Comparison of ENCODE assay signal across 8 cellular contexts in genomic region chr11:130449996-130450419, GRCh38. TPM values are rescaled to one million over a fixed set of nuclear protein-coding genes. Genes with fewer than 3 reads are reported as not detected.
DNase-seq lines count a peak whose midpoint lies in the region; ATAC-seq, FAIRE-seq and TF ChIP-seq lines count a peak whose summit lies in the region.

No MANE protein-coding gene starts in this region.

- no CpG with 5 or more reads among the region's 29 CpGs for WGBS in trophoblast cell (ENCODE audit: extremely low coverage, insufficient coverage, insufficient read length)

- H3K4me2 ChIP-seq in trophoblast cell (ENCODE audit: low read length) = peak overlapping the region; percentile 73

- H3K9ac ChIP-seq in trophoblast cell (ENCODE audit: low read length) = no peak overlapping the region

- no peak overlapping the region for H3K14ac ChIP-seq in trophoblast cell (ENCODE audit: low read length)

- TF ChIP-seq CTCF in D721Med (IDR thresholded peaks at IDR 0.05; ENCODE audit: insufficient read depth, missing control alignments) = peak; percentile 42

- DNase-seq in D721Med (ENCODE audit: insufficient read length, low spot score) (no peak), left cardiac atrium (peak; percentile 91), trophoblast cell (peak; percentile 14 to 19), COR-L47 (lab: John Stamatoyannopoulos, UW) (no peak)
- DNase-seq in activated naive CD8-positive, alpha-beta T cell treated with anti-CD3 and anti-CD28 coated beads for 36 hours = no peak

- no peak overlapping the region for H3K23ac ChIP-seq in trophoblast cell (ENCODE audit: low read length)

- no peak overlapping the region for H3K4ac ChIP-seq in trophoblast cell (ENCODE audit: low read depth, low read length)

- no peaks in the 10 kb centered on the region for H3K9me3 Mint-ChIP-seq in activated naive CD8-positive, alpha-beta T cell treated with anti-CD3 and anti-CD28 coated beads for 36 hours

- intact Hi-C loops in left cardiac atrium (cut with DNase I) = loop anchor here in 1 of 2 donors (5.0 to 10.0 kb wide), 3 partner anchors 202 to 377 kb away; no protein-coding TSS in a partner anchor

- peaks cover 28% of the 10 kb centered on the region for H3K27me3 ChIP-seq in trophoblast cell (ENCODE audit: insufficient read depth, low read length)

- H4K12ac ChIP-seq in trophoblast cell (ENCODE audit: low read depth, low read length) = no peak overlapping the region

- FAIRE-seq in D721Med (lab: Jason Lieb, UNC) = no peak

- no peak overlapping the region for H2BK5ac ChIP-seq in trophoblast cell (ENCODE audit: low read depth, low read length, poor library complexity)

- ATAC-seq in left cardiac atrium (peak; percentile 72 to 77), HG03432 (IDR thresholded peaks at IDR 0.05; ENCODE audit: unreplicated experiment) (no peak), HG02588 (IDR thresholded peaks at IDR 0.05; ENCODE audit: unreplicated experiment) (no peak), HG03108 (IDR thresholded peaks at IDR 0.05; ENCODE audit: unreplicated experiment) (no peak)

- peaks cover 0 to 21% of the 10 kb centered on the region in 2 experiments for H3K4me1 ChIP-seq in trophoblast cell (ENCODE audit: control insufficient read depth in 1 of 2, insufficient read depth in 2 of 2, low read length in 2 of 2)

- H3K36me3 Mint-ChIP-seq in activated naive CD8-positive, alpha-beta T cell treated with anti-CD3 and anti-CD28 coated beads for 36 hours = no peaks in the 10 kb centered on the region

- H3K79me1 ChIP-seq in trophoblast cell (ENCODE audit: low read length) = no peaks in the 10 kb centered on the region

- H4K91ac ChIP-seq in trophoblast cell (ENCODE audit: low read depth, low read length) = no peak overlapping the region

- H4K8ac ChIP-seq in trophoblast cell (ENCODE audit: low read depth, low read length) = no peak overlapping the region

- peaks cover 6% of the 10 kb centered on the region for H3K4me1 Mint-ChIP-seq in activated naive CD8-positive, alpha-beta T cell treated with anti-CD3 and anti-CD28 coated beads for 36 hours

- H2BK12ac ChIP-seq in trophoblast cell (ENCODE audit: low read length) = no peak overlapping the region

- H3K27me3 Mint-ChIP-seq in activated naive CD8-positive, alpha-beta T cell treated with anti-CD3 and anti-CD28 coated beads for 36 hours = peaks cover 57% of the 10 kb centered on the region

- no peaks in the 10 kb centered on the region for H3K36me3 ChIP-seq in trophoblast cell (ENCODE audit: control insufficient read depth in 1 of 2, insufficient read depth in 2 of 2, low read length in 2 of 2)

- H2AK5ac ChIP-seq in trophoblast cell (ENCODE audit: low read length) = no peak overlapping the region

- H3K27ac Mint-ChIP-seq in activated naive CD8-positive, alpha-beta T cell treated with anti-CD3 and anti-CD28 coated beads for 36 hours = no peak overlapping the region

- no peak overlapping the region for H3K27ac ChIP-seq in trophoblast cell (ENCODE audit: low read depth, low read length)

- no peaks in the 10 kb centered on the region for H3K79me2 ChIP-seq in trophoblast cell (ENCODE audit: control insufficient read depth, insufficient read depth, low read length, poor library complexity)

- H3K9me3 ChIP-seq in trophoblast cell (ENCODE audit: insufficient read depth, low read depth, low read length) = peaks cover 8% of the 10 kb centered on the region

- H3K4me3 Mint-ChIP-seq in activated naive CD8-positive, alpha-beta T cell treated with anti-CD3 and anti-CD28 coated beads for 36 hours = peak overlapping the region; percentile 37

- H2BK120ac ChIP-seq in trophoblast cell (ENCODE audit: insufficient read depth, low read length, poor library complexity) = no peak overlapping the region

- H2AFZ ChIP-seq in trophoblast cell (ENCODE audit: insufficient read depth, low read length, poor library complexity) = no peak overlapping the region

- H3K4me3 ChIP-seq in trophoblast cell (ENCODE audit: low read depth, low read length) = no peak overlapping the region

- H3K18ac ChIP-seq in trophoblast cell (ENCODE audit: low read length) = no peak overlapping the region

RNA-seq across cellular contexts. Expression of gene ADAMTS15, which starts 1.6 kb away (rescaled TPM):
- not detected for total RNA-seq in activated naive CD8-positive, alpha-beta T cell treated with anti-CD3 and anti-CD28 coated beads for 36 hours
- total RNA-seq in left cardiac atrium = 10 to 100 TPM; 29.8 to 32.0 TPM
- polyA plus RNA-seq in trophoblast cell (2013) = 0.15 and 0.18 TPM in 2 replicates

RNA-seq across cellular contexts. Expression of gene ADAMTS8, which starts 21.6 kb away (rescaled TPM):
- total RNA-seq in activated naive CD8-positive, alpha-beta T cell treated with anti-CD3 and anti-CD28 coated beads for 36 hours = not detected
- total RNA-seq in left cardiac atrium = 10 to 100 TPM in 1 of 2 donors, 1 to 10 TPM in 1; 3.3 to 53.0 TPM
- polyA plus RNA-seq in trophoblast cell (2013) = not detected in 2 replicates

Comparison
In these comparisons a context has a peak if more than half of its experiments do, and no peak if none do; other contexts are left out.
1. DNase-seq: peak in left cardiac atrium (single experiment) and trophoblast cell (2 of 2); none in D721Med (single experiment), activated naive CD8-positive, alpha-beta T cell treated with anti-CD3 and anti-CD28 coated beads for 36 hours (single experiment) and COR-L47 (single experiment).
2. ATAC-seq: peak in left cardiac atrium (2 of 2); none in HG03432 (single experiment), HG02588 (single experiment) and HG03108 (single experiment).
3. RNA of gene ADAMTS15, which starts 1.6 kb away (total RNA-seq): 29.8 to 32.0 TPM in left cardiac atrium; not detected in activated naive CD8-positive, alpha-beta T cell treated with anti-CD3 and anti-CD28 coated beads for 36 hours; every median in the first group is over 10 times any median in the second.
4. RNA of gene ADAMTS8, which starts 21.6 kb away (total RNA-seq): 3.3 to 53.0 TPM in left cardiac atrium; not detected in activated naive CD8-positive, alpha-beta T cell treated with anti-CD3 and anti-CD28 coated beads for 36 hours; every median in the first group is over 4 times any median in the second.